ENCODE assay signal across 1 cellular context in the genomic region with DNA sequence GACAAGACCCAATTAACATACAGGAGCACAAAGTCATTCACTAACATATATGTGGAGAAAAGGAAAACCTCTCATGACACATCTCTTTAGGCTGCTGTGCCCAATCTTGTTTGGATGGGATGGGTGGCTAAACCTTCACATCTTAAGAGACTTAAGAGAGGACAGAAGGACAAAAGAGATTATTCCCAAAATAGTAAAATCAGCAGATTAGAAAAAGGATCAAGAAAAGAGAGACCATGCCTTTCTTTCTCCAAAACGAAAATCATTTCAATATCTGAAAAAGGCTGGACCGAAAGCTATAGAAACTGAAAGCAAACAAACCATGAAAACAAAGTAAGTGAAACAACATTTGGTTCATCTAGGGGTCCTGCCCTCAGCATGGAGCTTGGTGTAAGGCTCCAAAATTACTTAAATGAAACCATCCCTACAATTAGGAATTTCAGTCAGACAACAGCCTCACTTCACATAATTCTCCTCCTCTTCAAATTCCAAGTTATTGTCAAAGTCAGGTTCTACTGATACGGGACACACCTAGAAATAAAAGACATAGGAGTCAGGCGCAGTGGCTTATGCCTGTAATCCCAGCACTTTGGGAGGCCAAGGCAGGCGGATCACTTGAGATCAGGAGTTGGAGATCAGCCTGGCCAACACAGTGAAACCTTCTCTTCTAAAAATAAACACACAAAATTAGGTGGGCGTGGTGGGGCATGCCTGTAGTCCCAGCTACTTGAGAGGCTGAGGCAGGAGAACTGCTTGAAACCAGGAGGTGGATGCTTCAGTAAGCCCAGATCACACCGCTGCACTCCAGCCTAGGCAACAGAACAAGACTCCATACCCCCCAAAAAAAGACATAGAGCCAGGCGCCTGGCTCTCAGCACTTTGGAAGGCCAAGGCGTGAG.
TF ChIP-seq lines count a peak whose summit lies in the region.

No MANE protein-coding gene starts in this region.

TF ChIP-seq in endothelial cell of umbilical vein, 7 proteins besides CTCF, POLR2A, EP300 and RAD21 (continued from another document):
- TF ChIP-seq, protein P1, sequence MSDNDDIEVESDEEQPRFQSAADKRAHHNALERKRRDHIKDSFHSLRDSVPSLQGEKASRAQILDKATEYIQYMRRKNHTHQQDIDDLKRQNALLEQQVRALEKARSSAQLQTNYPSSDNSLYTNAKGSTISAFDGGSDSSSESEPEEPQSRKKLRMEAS (IDR thresholded peaks at IDR 0.05; ENCODE audit: insufficient read depth, insufficient read length), result no peak
- TF ChIP-seq GATA2 (IDR thresholded peaks at IDR 0.05; ENCODE audit: insufficient read depth, insufficient read length, low read depth, low read length), result no peak
TF ChIP-seq in endothelial cell of umbilical vein: peak in this region for 0.
